1 cellular context compared by ENCODE assay signal in the genomic region with DNA sequence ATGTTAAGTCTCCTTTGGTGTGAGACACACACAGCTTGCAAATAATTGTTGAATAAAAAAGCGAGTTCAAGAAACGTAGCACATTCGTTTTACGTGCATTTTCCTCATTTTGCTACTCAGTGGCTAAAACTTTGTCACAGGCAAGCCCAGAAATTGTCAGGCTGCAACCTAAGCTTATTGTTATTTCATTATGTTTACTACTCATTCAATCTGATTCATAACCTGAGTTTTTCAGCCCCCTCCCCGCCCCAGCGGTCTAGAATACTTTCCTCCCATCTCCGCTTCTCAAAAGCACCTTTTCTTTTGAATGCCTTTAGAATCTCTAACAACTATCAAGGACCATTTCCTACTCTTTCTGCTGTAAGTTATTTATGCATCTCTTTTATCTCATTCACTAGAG.
TF ChIP-seq lines count a peak whose summit lies in the region.

No MANE protein-coding gene starts in this region.

TF ChIP-seq in HEK293, 187 proteins besides CTCF, POLR2A, EP300 and RAD21 (continued from another document):
- no peak for TF ChIP-seq MEIS1 (CRISPR knock-in tag; IDR thresholded peaks at IDR 0.05; ENCODE audit: borderline replicate concordance)
TF ChIP-seq in HEK293: peak in this region for 0.
